ENCODE assay signal across 28 cellular contexts in genomic region chr1:31417148-31417547, GRCh38. TPM values are rescaled to one million over a fixed set of nuclear protein-coding genes. Genes with fewer than 3 reads are reported as not detected.
DNase-seq lines count a peak whose midpoint lies in the region; ATAC-seq, FAIRE-seq and TF ChIP-seq lines count a peak whose summit lies in the region.
"Had no signal": no experiment of that assay in that cellular context is flagged by ENCODE, and none has a peak within 500 bp of the region (broad histone marks: within the 10 kb centered on the region; RNA-seq: fewer than 3 reads in every experiment).

No MANE protein-coding gene starts in this region.

- in situ Hi-C loops in GM23248 (cut with MboI): no loop called here

- TF ChIP-seq CTCF in HFFc6 (IDR thresholded peaks at IDR 0.05): no peak
- TF ChIP-seq CTCF in keratinocyte (optimal IDR thresholded peaks at IDR 0.05 in 1 of 3, IDR thresholded peaks at IDR 0.05 in 1 of 3, conservative IDR thresholded peaks at IDR 0.05 in 1 of 3; ENCODE audit: extremely low read depth in 1 of 3, insufficient read depth in 2 of 3, low read length in 3 of 3): no peak
- no peak for TF ChIP-seq CTCF in psoas muscle (IDR thresholded peaks at IDR 0.05)

- no peaks in the 10 kb centered on the region for H3F3A ChIP-seq in GM23248 (ENCODE audit: insufficient read depth)

- H3K79me2 ChIP-seq in keratinocyte (ENCODE audit: control insufficient read depth, insufficient read depth, low read length) (peaks cover 78% of the 10 kb centered on the region), GM23248 (ENCODE audit: insufficient read depth) (0 out of 2 replicates have a peak, but pooled peaks cover 6% of the 10 kb centered on the region)

- WGBS in psoas muscle, 3 donors: 76 to 90% (median 81%) methylated on average over 3 of the region's 3 CpGs
- 95 to 97% methylated on average over 3 of the region's 3 CpGs for WGBS in GM23248 (ENCODE audit: low coverage in 1 of 2, low lambda C conversion rate in 2 of 2, missing lambda C conversion rate in 2 of 2), 2 experiments

- no peak overlapping the region for H3K9ac ChIP-seq in adipocyte (ENCODE audit: low read length)
- H3K9ac ChIP-seq in keratinocyte (ENCODE audit: control insufficient read depth, extremely low read depth, insufficient read depth, low read length): no peak overlapping the region
- no peak overlapping the region for H3K9ac ChIP-seq in GM23248
- H3K9ac ChIP-seq: BLaER1 had no signal

- peaks cover 3% of the 10 kb centered on the region for H3K9me1 ChIP-seq in keratinocyte (ENCODE audit: control insufficient read depth, extremely low read depth, insufficient read depth, low read length)

- H3K36me3 ChIP-seq in adipocyte (ENCODE audit: control insufficient read depth, insufficient read depth, low read length, severe bottlenecking) (no peaks in the 10 kb centered on the region), keratinocyte (ENCODE audit: control insufficient read depth in 2 of 2, extremely low read depth in 1 of 2, insufficient read depth in 2 of 2, low read length in 2 of 2) (peaks cover 16 to 37% of the 10 kb centered on the region in 2 experiments), psoas muscle (ENCODE audit: insufficient read depth in 1 of 2, low read depth in 1 of 2) (no peaks in the 10 kb centered on the region), GM23248 (ENCODE audit: low read depth) (no peaks in the 10 kb centered on the region)
- H3K36me3 ChIP-seq: BLaER1, cardiac muscle cell, heart left ventricle, neutrophil, tibial artery had no signal

- dilution Hi-C loops in keratinocyte (cut with MboI; ENCODE audit: extremely low pct_ligation_motif_present, low sequenced_read_pairs): no loop called here

- FAIRE-seq in keratinocyte (lab: Jason Lieb, UNC): peak; percentile 76
- FAIRE-seq: GM18507, HTR-8/SVneo had no signal

- DNase-seq in HFFc6: no peak
- DNase-seq in adipocyte (ENCODE audit: low read depth): peak; percentile 14
- DNase-seq in keratinocyte (ENCODE audit: low read depth, low spot score): no peak
- DNase-seq in psoas muscle: no peak
- no peak for DNase-seq in GM23248
- no peak for DNase-seq in stimulated activated CD4-positive, alpha-beta T cell treated with anti-CD3 and anti-CD28 coated beads, Interleukin-2, amount 100 ng/mL, for 48 hours
- DNase-seq: activated naive CD4-positive, alpha-beta T cell treated with anti-CD3 and anti-CD28 coated beads, Interleukin-2, amount 10 ng/mL, durations not matched to agents 7 days and 5 days; COR-L47; cortex of kidney; DND-41; effector memory CD8-positive, alpha-beta T cell; heart left ventricle; mesenchymal stem cell; NCI-H1048; NCI-H187; NCI-H2171; NCI-H524; NK-92 treated with Interleukin-12 subunit alpha and Interleukin-12 subunit beta, amount 100 ng/mL, for 24 hours; SW 1271; T1000; tibial artery had no signal

- intact Hi-C loops in psoas muscle (cut with DNase I): no loop called here

- H3K27me3 ChIP-seq in adipocyte (replicated peaks; ENCODE audit: control insufficient read depth, insufficient read depth, low read length) (no peaks in the 10 kb centered on the region), keratinocyte (ENCODE audit: control insufficient read depth, extremely low read depth, insufficient read depth, low read length) (no peaks in the 10 kb centered on the region), psoas muscle (ENCODE audit: insufficient read depth in 3 of 3, low read length in 2 of 3) (peaks cover 0 to 3% (median 0%) of the 10 kb centered on the region in 3 donors), GM23248 (replicated peaks; ENCODE audit: insufficient read depth) (no peaks in the 10 kb centered on the region)
- H3K27me3 ChIP-seq: tibial artery had no signal

- no peaks in the 10 kb centered on the region for H3K9me3 Mint-ChIP-seq in HFFc6
- H3K9me3 Mint-ChIP-seq: activated naive CD4-positive, alpha-beta T cell treated with anti-CD3 and anti-CD28 coated beads, Interleukin-2, amount 10 ng/mL, durations not matched to agents 7 days and 5 days; effector memory CD8-positive, alpha-beta T cell had no signal

- peak overlapping the region; percentile 1; the same call in 1 of the 2 replicates for H3K4me3 Mint-ChIP-seq in HFFc6
- H3K4me3 Mint-ChIP-seq: activated naive CD4-positive, alpha-beta T cell treated with anti-CD3 and anti-CD28 coated beads, Interleukin-2, amount 10 ng/mL, durations not matched to agents 7 days and 5 days; effector memory CD8-positive, alpha-beta T cell had no signal

- H3K27ac ChIP-seq in keratinocyte (ENCODE audit: control insufficient read depth, insufficient read depth, low read length) (peak overlapping the region; percentile 62), psoas muscle (peak overlapping the region; percentile 94), GM23248 (no peak overlapping the region)
- H3K27ac ChIP-seq: BLaER1, cardiac muscle cell, heart left ventricle, neutrophil, tibial artery had no signal

- peak overlapping the region; percentile 93 for H3K4me2 ChIP-seq in keratinocyte (ENCODE audit: control insufficient read depth, extremely low read depth, insufficient read depth, low read depth, low read length)
- H3K4me2 ChIP-seq in GM23248 (ENCODE audit: unreplicated experiment): no peak overlapping the region
- H3K4me2 ChIP-seq: BLaER1 had no signal

- no peak overlapping the region for H3K4me3 ChIP-seq in adipocyte (ENCODE audit: low read length)
- H3K4me3 ChIP-seq in keratinocyte (ENCODE audit: control insufficient read depth in 2 of 3, extremely low read depth in 1 of 3, insufficient read depth in 2 of 3, low read depth in 1 of 3, low read length in 3 of 3): peak overlapping the region in 2 of 3 experiments; percentile 36 to 40
- no peak overlapping the region for H3K4me3 ChIP-seq in psoas muscle
- H3K4me3 ChIP-seq in GM23248: no peak overlapping the region
- H3K4me3 ChIP-seq: BLaER1, cardiac muscle cell, heart left ventricle, tibial artery had no signal

- ATAC-seq in psoas muscle (no peak), GM21367 (IDR thresholded peaks at IDR 0.05; ENCODE audit: unreplicated experiment) (no peak), GM21381 (IDR thresholded peaks at IDR 0.05; ENCODE audit: unreplicated experiment) (no peak)
- ATAC-seq: effector memory CD8-positive, alpha-beta T cell; heart left ventricle had no signal

- H3K27me3 Mint-ChIP-seq in HFFc6 (ENCODE audit: insufficient read depth): no peaks in the 10 kb centered on the region

- peaks cover 21% of the 10 kb centered on the region for H3K4me1 ChIP-seq in adipocyte (ENCODE audit: control insufficient read depth, insufficient read depth, low read length)
- H3K4me1 ChIP-seq in keratinocyte (ENCODE audit: control insufficient read depth, extremely low read depth, insufficient read depth, low read length): peaks cover 70% of the 10 kb centered on the region
- H3K4me1 ChIP-seq in psoas muscle: peaks cover 33% of the 10 kb centered on the region
- peaks cover 10% of the 10 kb centered on the region for H3K4me1 ChIP-seq in GM23248 (ENCODE audit: insufficient read depth)

- peak overlapping the region; percentile 40 for H3K27ac Mint-ChIP-seq in HFFc6
- H3K27ac Mint-ChIP-seq: activated naive CD4-positive, alpha-beta T cell treated with anti-CD3 and anti-CD28 coated beads, Interleukin-2, amount 10 ng/mL, durations not matched to agents 7 days and 5 days; effector memory CD8-positive, alpha-beta T cell had no signal

- peaks cover 70% of the 10 kb centered on the region for H3K4me1 Mint-ChIP-seq in HFFc6 (ENCODE audit: low read depth)

- H3K36me3 Mint-ChIP-seq in HFFc6 (ENCODE audit: low read depth): peaks cover 33% of the 10 kb centered on the region
- H3K36me3 Mint-ChIP-seq: activated naive CD4-positive, alpha-beta T cell treated with anti-CD3 and anti-CD28 coated beads, Interleukin-2, amount 10 ng/mL, durations not matched to agents 7 days and 5 days had no signal

- H4K20me1 ChIP-seq in keratinocyte (ENCODE audit: control insufficient read depth, extremely low read depth, insufficient read depth, low read length): peaks cover 5% of the 10 kb centered on the region
- H4K20me1 ChIP-seq in GM23248 (ENCODE audit: insufficient read depth): no peaks in the 10 kb centered on the region

- H3K9me2 ChIP-seq in GM23248 (ENCODE audit: insufficient read depth): no peaks in the 10 kb centered on the region

- no peak overlapping the region for H2AFZ ChIP-seq in keratinocyte (ENCODE audit: control insufficient read depth, low read length)
- no peak overlapping the region for H2AFZ ChIP-seq in GM23248

- H3K9me3 ChIP-seq in adipocyte (ENCODE audit: control insufficient read depth, low read length): no peaks in the 10 kb centered on the region
- no peaks in the 10 kb centered on the region for H3K9me3 ChIP-seq in keratinocyte (ENCODE audit: control insufficient read depth, low read depth, low read length)
- H3K9me3 ChIP-seq in psoas muscle: no peaks in the 10 kb centered on the region
- no peaks in the 10 kb centered on the region for H3K9me3 ChIP-seq in GM23248 (ENCODE audit: low read depth)
- H3K9me3 ChIP-seq: BLaER1, heart left ventricle, neutrophil, tibial artery had no signal

RNA-seq across cellular contexts. Expression of gene SERINC2, which starts 4.1 kb away (rescaled TPM):
- 100 to 1,000 TPM; 184 to 276 (median 207) TPM for total RNA-seq in HFFc6 (2021; fragmentation: NEBNext Ultra II Directional; extraction: Animal tissue kit (Norgen Biotek cat#: 25700))
- polyA plus RNA-seq in keratinocyte (171 to 534 TPM (median 254 TPM) in 3 replicates), psoas muscle (10 to 100 TPM; 13.4 to 93.4 (median 33.5) TPM), GM23248 (2016; fragmentation: Nextera tagmentation; extraction: Ambion mirVana) (96.0 and 99.6 TPM in 2 replicates)
- polyA plus RNA-seq in keratinocyte (2011; ENCODE audit: low read depth): 42.6 TPM
- 289 and 579 TPM in 2 replicates for polyA plus RNA-seq in keratinocyte (2011; cell fraction: cytosol; rRNA removed)
- 282 and 353 TPM in 2 replicates for polyA plus RNA-seq in keratinocyte (2011; cell fraction: nucleus; rRNA removed)
- 278 and 559 TPM in 2 replicates for polyA plus RNA-seq in keratinocyte (2012; ENCODE audit: low replicate concordance)
- 278 to 1,146 TPM (median 422 TPM) in 3 replicates for polyA minus RNA-seq in keratinocyte
- 637 TPM for polyA minus RNA-seq in keratinocyte (2011; cell fraction: cytosol; rRNA and poly(A)+ RNA removed)
- polyA minus RNA-seq in keratinocyte (2011; cell fraction: nucleus; rRNA and poly(A)+ RNA removed): 159 and 168 TPM in 2 replicates
- 10 to 100 TPM; 26.4 to 50.7 (median 30.4) TPM for total RNA-seq in psoas muscle
- total RNA-seq in GM23248 (2014; rRNA removed; shearing (Covaris generic)): 34.4 and 50.9 TPM in 2 replicates

RNA-seq across cellular contexts. Expression of gene FABP3, which starts 44.3 kb away (rescaled TPM):
- total RNA-seq in HFFc6 (2021; fragmentation: NEBNext Ultra II Directional; extraction: Animal tissue kit (Norgen Biotek cat#: 25700)): 1 to 10 TPM; 1.4 to 3.3 (median 2.2) TPM
- 0.29 to 0.59 TPM (median 0.58 TPM) in 3 replicates for polyA plus RNA-seq in keratinocyte
- polyA plus RNA-seq in keratinocyte (2011; ENCODE audit: low read depth): 1.4 TPM
- polyA plus RNA-seq in keratinocyte (2011; cell fraction: cytosol; rRNA removed): 0.12 and 0.46 TPM in 2 replicates
- polyA plus RNA-seq in keratinocyte (2011; cell fraction: nucleus; rRNA removed): 0.19 TPM in 1 of 2 replicates, not detected in the other
- polyA plus RNA-seq in keratinocyte (2012; ENCODE audit: low replicate concordance): 0.96 and 3.2 TPM in 2 replicates
- polyA minus RNA-seq in keratinocyte: 0.67 to 2.4 TPM (median 0.69 TPM) in 3 replicates
- polyA minus RNA-seq in keratinocyte (2011; cell fraction: cytosol; rRNA and poly(A)+ RNA removed): not detected
- polyA minus RNA-seq in keratinocyte (2011; cell fraction: nucleus; rRNA and poly(A)+ RNA removed): not detected in 2 replicates
- total RNA-seq in psoas muscle: 1,000 to 10,000 TPM in 2 of 4 donors, 100 to 1,000 TPM in 2; 467 to 4,001 (median 1,634) TPM
- 1,000 to 10,000 TPM; 1,537 to 3,507 (median 3,423) TPM for polyA plus RNA-seq in psoas muscle
- total RNA-seq in GM23248 (2014; rRNA removed; shearing (Covaris generic)): 0.51 and 2.1 TPM in 2 replicates
- polyA plus RNA-seq in GM23248 (2016; fragmentation: Nextera tagmentation; extraction: Ambion mirVana): 3.9 and 4.0 TPM in 2 replicates

Comparison
In these comparisons a context has a peak if more than half of its experiments do, and no peak if none do; other contexts are left out.
1. H3K4me3 ChIP-seq: peak in keratinocyte (2 of 3); none in adipocyte (single experiment), psoas muscle (single experiment) and GM23248 (single experiment).
2. RNA of gene FABP3, which starts 44.3 kb away (total RNA-seq): 467 to 4,001 TPM in psoas muscle; 1.4 to 3.3 TPM in HFFc6 and 0.51 to 2.1 TPM in GM23248; every median in the first group is over 100 times any median in the second.